Comparison of ENCODE assay signal across 10 cellular contexts in genomic region chr6:75604294-75604693, GRCh38. TPM values are rescaled to one million over a fixed set of nuclear protein-coding genes. Genes with fewer than 3 reads are reported as not detected.
DNase-seq lines count a peak whose midpoint lies in the region; ATAC-seq and TF ChIP-seq lines count a peak whose summit lies in the region.
"Had no signal": no experiment of that assay in that cellular context is flagged by ENCODE, and none has a peak within 500 bp of the region (broad histone marks: within the 10 kb centered on the region; RNA-seq: fewer than 3 reads in every experiment).

No MANE protein-coding gene starts in this region.

- H4K20me1 ChIP-seq in PC-3 (ENCODE audit: low read length): peaks cover 32% of the 10 kb centered on the region; the same call in 1 of the 2 replicates

- TF ChIP-seq POLR2A in gastrocnemius medialis (IDR thresholded peaks at IDR 0.05): no peak

- peak overlapping the region; percentile 85 for H3K4me3 ChIP-seq in HAP-1
- peak overlapping the region; percentile 90 for H3K4me3 ChIP-seq in PC-3 (ENCODE audit: low read length)
- peak overlapping the region; percentile 86 for H3K4me3 ChIP-seq in epithelial cell of proximal tubule (ENCODE audit: low read depth, low read length)
- peak overlapping the region in 1 of 4 donors; percentile 96 for H3K4me3 ChIP-seq in gastrocnemius medialis

- in situ Hi-C loops in HAP-1 (cut with MboI; ENCODE audit: low sequenced_read_pairs): no loop called here
- in situ Hi-C loops in gastrocnemius medialis (cut with MboI; ENCODE audit: low sequenced_read_pairs in 4 of 4): no loop called here

- POLR2A ChIA-PET in PC-3 (lab: Charles Lee; ENCODE audit: unreplicated experiment): no interaction called here

- no peak overlapping the region for H3K9ac ChIP-seq in PC-3 (ENCODE audit: low read length)

- TF ChIP-seq CTCF in PC-3 (conservative IDR thresholded peaks at IDR 0.05; ENCODE audit: low read depth, low read length): no peak
- TF ChIP-seq CTCF in epithelial cell of proximal tubule (conservative IDR thresholded peaks at IDR 0.05; ENCODE audit: low read depth, low read length): no peak
- TF ChIP-seq CTCF in gastrocnemius medialis (IDR thresholded peaks at IDR 0.05 in 4 of 5, conservative IDR thresholded peaks at IDR 0.05 in 1 of 5): no peak

- H3K9me3 ChIP-seq in HAP-1 (no peaks in the 10 kb centered on the region), PC-3 (ENCODE audit: low read length) (no peaks in the 10 kb centered on the region), gastrocnemius medialis (no peaks in the 10 kb centered on the region)
- H3K9me3 ChIP-seq: Peyer's patch, transverse colon had no signal

- H3K36me3 ChIP-seq in HAP-1 (replicated peaks) (peaks cover 8% of the 10 kb centered on the region), PC-3 (ENCODE audit: low read depth, low read length) (peaks cover 3% of the 10 kb centered on the region; the same call in 1 of the 2 replicates), gastrocnemius medialis (no peaks in the 10 kb centered on the region)
- H3K36me3 ChIP-seq: Peyer's patch, transverse colon had no signal

- peaks cover 86% of the 10 kb centered on the region for H3K79me2 ChIP-seq in PC-3 (ENCODE audit: low read length)

- no peaks in the 10 kb centered on the region for H3K27me3 ChIP-seq in HAP-1 (ENCODE audit: low read depth)
- no peaks in the 10 kb centered on the region for H3K27me3 ChIP-seq in PC-3 (ENCODE audit: low read length)
- no peaks in the 10 kb centered on the region for H3K27me3 ChIP-seq in gastrocnemius medialis
- H3K27me3 ChIP-seq: Peyer's patch, transverse colon had no signal

- H3K27ac ChIP-seq in PC-3 (ENCODE audit: low read length) (no peak overlapping the region), gastrocnemius medialis (peak overlapping the region; percentile 97 to 98 (median 98))

- no peaks in the 10 kb centered on the region for H3F3A ChIP-seq in PC-3 (ENCODE audit: low read length, unreplicated experiment)

- peak overlapping the region; percentile 89 for H3K4me2 ChIP-seq in PC-3 (ENCODE audit: low read length)

- ATAC-seq in PC-3 (no peak), gastrocnemius medialis (no peak)

- peaks cover 15% of the 10 kb centered on the region for H3K4me1 ChIP-seq in HAP-1
- peaks cover 11% of the 10 kb centered on the region for H3K4me1 ChIP-seq in PC-3 (ENCODE audit: insufficient read depth, low read length)
- peaks cover 46 to 48% of the 10 kb centered on the region in 2 donors for H3K4me1 ChIP-seq in gastrocnemius medialis

- H2AFZ ChIP-seq in PC-3 (ENCODE audit: low read length): no peak overlapping the region

- CTCF ChIA-PET in PC-3 (lab: Charles Lee): no interaction called here

- intact Hi-C loops in PC-3 (cut with micrococcal nuclease): no loop called here
- intact Hi-C loops in gastrocnemius medialis (cut with DNase I; ENCODE audit: low total_unique reads): loop anchor here (5.0 kb wide), 2 partner anchors 317 to 1952 kb away; partner anchors contain the start of gene SLC17A5

- no TSS peak for BruUV-seq in PC-3 (replicated peaks; lab: Mats Ljungman, UMichigan)

- no peaks in the 10 kb centered on the region for H3K9me2 ChIP-seq in PC-3 (replicated peaks; ENCODE audit: low read length)

- DNase-seq in HAP-1 (ENCODE audit: low spot score in 2 of 2): no peak
- DNase-seq in PC-3: no peak
- no peak for DNase-seq in epithelial cell of proximal tubule (ENCODE audit: low read depth)
- DNase-seq in gastrocnemius medialis: no peak
- no peak for DNase-seq in pons (ENCODE audit: low spot score)
- DNase-seq in stimulated activated CD8-positive, alpha-beta memory T cell treated with anti-CD3 and anti-CD28 coated beads, Interleukin-4, amount 100 ng/mL, for 48 hours: no peak
- no peak for DNase-seq in COR-L47 (lab: John Stamatoyannopoulos, UW)
- DNase-seq: amygdala, Peyer's patch, transverse colon had no signal

RNA-seq across cellular contexts. Expression of gene SENP6, which starts 2.6 kb away (rescaled TPM):
- 36.3 and 38.0 TPM in 2 replicates for total RNA-seq in PC-3 (2014; rRNA removed)
- 38.0 and 45.6 TPM in 2 replicates for total RNA-seq in epithelial cell of proximal tubule
- 10 to 100 TPM; 50.3 to 67.9 (median 57.6) TPM for total RNA-seq in gastrocnemius medialis
